ENCODE assay signal across 1 cellular context in genomic region chr21:46153259-46154154, GRCh38.
TF ChIP-seq lines count a peak whose summit lies in the region.

No MANE protein-coding gene starts in this region.

TF ChIP-seq in HepG2, 621 proteins besides CTCF, POLR2A, EP300 and RAD21 (continued from another document and continues in another):
- TF ChIP-seq ATF6 (CRISPR knock-in tag; conservative IDR thresholded peaks at IDR 0.05) (no peak), DMAP1 (CRISPR knock-in tag; IDR thresholded peaks at IDR 0.05) (peak; percentile 30; the same call in 1 of the 2 replicates), NCOA2 (CRISPR knock-in tag; IDR thresholded peaks at IDR 0.05) (peak; percentile 38; the same call in 1 of the 2 replicates), POLR2AphosphoS2 (IDR thresholded peaks at IDR 0.05; ENCODE audit: low read depth, low read length) (no peak), ZNF432 (CRISPR knock-in tag; IDR thresholded peaks at IDR 0.05; ENCODE audit: borderline replicate concordance) (no peak), ZFAT (CRISPR knock-in tag; conservative IDR thresholded peaks at IDR 0.05) (no peak), TFDP1 (CRISPR knock-in tag; IDR thresholded peaks at IDR 0.05; ENCODE audit: borderline replicate concordance) (no peak), JUNB (CRISPR knock-in tag; IDR thresholded peaks at IDR 0.05; ENCODE audit: borderline replicate concordance) (no peak), HDAC1 (CRISPR knock-in tag; IDR thresholded peaks at IDR 0.05) (peak; percentile 69), TRAFD1 (CRISPR knock-in tag; IDR thresholded peaks at IDR 0.05; ENCODE audit: borderline replicate concordance) (no peak), ZNF136 (CRISPR knock-in tag; IDR thresholded peaks at IDR 0.05; ENCODE audit: low read depth) (peak; percentile 42; the same call in 1 of the 2 replicates), ATF2 (CRISPR knock-in tag; IDR thresholded peaks at IDR 0.05) (peak; percentile 35; the same call in 1 of the 2 replicates), SNAPC2 (CRISPR knock-in tag; IDR thresholded peaks at IDR 0.05) (peak; percentile 67; the same call in 1 of the 2 replicates), ZNF746 (CRISPR knock-in tag; IDR thresholded peaks at IDR 0.05) (0 out of 2 replicates have a peak, but pooled peaks have one; percentile 10), JUN (CRISPR knock-in tag; IDR thresholded peaks at IDR 0.05) (no peak), FOXO1 (CRISPR knock-in tag; IDR thresholded peaks at IDR 0.05) (peak; percentile 84), NFE2L1 (CRISPR knock-in tag; IDR thresholded peaks at IDR 0.05; ENCODE audit: borderline replicate concordance) (no peak), SMAD1 (CRISPR knock-in tag; IDR thresholded peaks at IDR 0.05; ENCODE audit: borderline replicate concordance, low read depth) (no peak), ZNF574 (CRISPR knock-in tag; IDR thresholded peaks at IDR 0.05) (peak; percentile 44; the same call in 1 of the 2 replicates), ZNF318 (CRISPR knock-in tag; IDR thresholded peaks at IDR 0.05) (no peak), BCL6 (CRISPR knock-in tag; IDR thresholded peaks at IDR 0.05) (peak; percentile 56; the same call in 1 of the 2 replicates), XRCC5 (optimal IDR thresholded peaks at IDR 0.05; ENCODE audit: low read length) (peak; percentile 85), ZNF564 (CRISPR knock-in tag; IDR thresholded peaks at IDR 0.05) (no peak), EHMT2 (IDR thresholded peaks at IDR 0.05; ENCODE audit: borderline replicate concordance, low read depth, low read length) (no peak), GATAD2A (CRISPR knock-in tag; IDR thresholded peaks at IDR 0.05) (peak; percentile 66), ZHX1 (CRISPR knock-in tag; IDR thresholded peaks at IDR 0.05; ENCODE audit: low read depth) (peak; percentile 51; the same call in 1 of the 2 replicates), ZC3H4 (CRISPR knock-in tag; IDR thresholded peaks at IDR 0.05; ENCODE audit: borderline replicate concordance) (no peak), HNF4A (CRISPR knock-in tag; IDR thresholded peaks at IDR 0.05) (peak; percentile 64), CCAR2 (optimal IDR thresholded peaks at IDR 0.05; ENCODE audit: low read depth, low read length) (no peak), MED13 (CRISPR knock-in tag; IDR thresholded peaks at IDR 0.05) (no peak), ZNF513 (CRISPR knock-in tag; conservative IDR thresholded peaks at IDR 0.05) (no peak), ZNF691 (CRISPR knock-in tag; IDR thresholded peaks at IDR 0.05; ENCODE audit: borderline replicate concordance, low read depth) (peak; percentile 24; the same call in 1 of the 2 replicates), MTF2 (CRISPR knock-in tag; IDR thresholded peaks at IDR 0.05; ENCODE audit: borderline replicate concordance) (no peak)
